In genomic region chr17:29572691-29573557, GRCh38 we compare ENCODE assay signal across 8 cellular contexts.
A peak's percentile ranks its signal among the peaks of the same experiment; 100 is the strongest.
DNase-seq lines count a peak whose midpoint lies in the region; ATAC-seq and TF ChIP-seq lines count a peak whose summit lies in the region.

No MANE protein-coding gene starts in this region.

- peak; percentile 58 for DNase-seq in EH (ENCODE audit: low read depth)
- no peak for DNase-seq in RWPE2 (ENCODE audit: low spot score)
- no peak for DNase-seq in astrocyte of the cerebellum (ENCODE audit: low read depth)
- DNase-seq in iPS-NIHi11 (ENCODE audit: low spot score) = peak; percentile 65
- DNase-seq in stimulated activated CD4-positive, alpha-beta T cell treated with anti-CD3 and anti-CD28 coated beads, Interleukin-2, amount 100 ng/mL, for 24 hours = peak; percentile 55 to 71
- DNase-seq in HEK293T (ENCODE audit: extremely low spot score) = no peak

- CTCF ChIA-PET in HEK293T (lab: Yijun Ruan, JAX) = interaction anchor here (2.1 kb wide), 1 partner anchor 20 kb away, joined by 7 read pairs; the partner anchor contains the start of gene ANKRD13B

- in situ Hi-C loops in astrocyte of the cerebellum (cut with HindIII; ENCODE audit: low sequenced_read_pairs) = no loop called here

- ATAC-seq in RWPE2 (ENCODE audit: low read depth) = no peak
- no peak for ATAC-seq in GM19351 (IDR thresholded peaks at IDR 0.05; ENCODE audit: unreplicated experiment)
- ATAC-seq in HG03521 (IDR thresholded peaks at IDR 0.05; ENCODE audit: unreplicated experiment) = no peak

- H3K4me3 ChIP-seq in RWPE2 (ENCODE audit: severe bottlenecking) (no peak overlapping the region), astrocyte of the cerebellum (ENCODE audit: low read depth, low read length) (no peak overlapping the region)

- H3K27ac ChIP-seq in RWPE2 (ENCODE audit: poor library complexity, severe bottlenecking) = no peak overlapping the region

- H3K9me3 ChIP-seq in RWPE2 (ENCODE audit: severe bottlenecking) = no peaks in the 10 kb centered on the region

- peaks cover 3% of the 10 kb centered on the region for H3K4me1 ChIP-seq in RWPE2 (ENCODE audit: insufficient read depth, poor library complexity, severe bottlenecking)

- peaks cover 44% of the 10 kb centered on the region for H3K36me3 ChIP-seq in RWPE2 (ENCODE audit: low read depth)

- POLR2A ChIA-PET in HEK293T (lab: Yijun Ruan, JAX) = interaction anchor here (1.1 kb wide), 1 partner anchor 19 kb away, joined by 3 read pairs; no protein-coding TSS in a partner anchor

- no peaks in the 10 kb centered on the region for H3K27me3 ChIP-seq in RWPE2 (ENCODE audit: insufficient read depth, poor library complexity, severe bottlenecking)

- TF ChIP-seq CTCF in RWPE2 (IDR thresholded peaks at IDR 0.05; ENCODE audit: poor library complexity, severe bottlenecking) (peak; percentile 24), astrocyte of the cerebellum (IDR thresholded peaks at IDR 0.05; ENCODE audit: low read depth, low read length, missing control alignments) (peak; percentile 63)

TF ChIP-seq in HEK293T, 16 proteins besides CTCF, POLR2A, EP300 and RAD21:
- TF ChIP-seq SUZ12 (IDR thresholded peaks at IDR 0.05) (no peak), ARNT (IDR thresholded peaks at IDR 0.05) (no peak), NFRKB (IDR thresholded peaks at IDR 0.05) (no peak), ZNF384 (IDR thresholded peaks at IDR 0.05) (no peak), CTBP1 (IDR thresholded peaks at IDR 0.05; ENCODE audit: borderline replicate concordance) (no peak), BHLHE40 (IDR thresholded peaks at IDR 0.05; ENCODE audit: borderline replicate concordance) (no peak), PKNOX1 (IDR thresholded peaks at IDR 0.05) (no peak), FOXA1 (IDR thresholded peaks at IDR 0.05) (no peak), SP1 (IDR thresholded peaks at IDR 0.05) (no peak), TARDBP (IDR thresholded peaks at IDR 0.05) (no peak)

Comparison
In these comparisons a context has a peak if more than half of its experiments do, and no peak if none do; other contexts are left out.
1. DNase-seq: peak in EH (single experiment), iPS-NIHi11 (single experiment) and stimulated activated CD4-positive, alpha-beta T cell treated with anti-CD3 and anti-CD28 coated beads, Interleukin-2, amount 100 ng/mL, for 24 hours (2 of 2); none in RWPE2 (single experiment), astrocyte of the cerebellum (single experiment) and HEK293T (single experiment).